Comparison of ENCODE assay signal across 22 cellular contexts in genomic region chr2:15920696-15921095, GRCh38. TPM values are rescaled to one million over a fixed set of nuclear protein-coding genes. Genes with fewer than 3 reads are reported as not detected.
A peak's percentile ranks its signal among the peaks of the same experiment; 100 is the strongest.
DNase-seq lines count a peak whose midpoint lies in the region; ATAC-seq and TF ChIP-seq lines count a peak whose summit lies in the region.
"Had no signal": no experiment of that assay in that cellular context is flagged by ENCODE, and none has a peak within 500 bp of the region (broad histone marks: within the 10 kb centered on the region; RNA-seq: fewer than 3 reads in every experiment).

No MANE protein-coding gene starts in this region.

- H3K36me3 Mint-ChIP-seq in Caco-2 (ENCODE audit: insufficient read depth, unreplicated experiment) (no peaks in the 10 kb centered on the region), nephron progenitor cell (ENCODE audit: low read depth) (no peaks in the 10 kb centered on the region)

- TF ChIP-seq CTCF in Caco-2 (IDR thresholded peaks at IDR 0.05; ENCODE audit: insufficient read depth in 1 of 2, low read depth in 1 of 2, low read length in 1 of 2, severe bottlenecking in 1 of 2, unreplicated experiment in 1 of 2) (no peak), HEK293 (tag by site-specific recombination; IDR thresholded peaks at IDR 0.05) (no peak), epithelial cell of esophagus (IDR thresholded peaks at IDR 0.05; ENCODE audit: insufficient read depth, low read depth, low read length, missing control alignments) (no peak), nephron progenitor cell (IDR thresholded peaks at IDR 0.05) (no peak)

- POLR2A ChIA-PET in Caco-2 (lab: Charles Lee) (no interaction called here), HEK293 (lab: Yijun Ruan, JAX) (interaction anchor here (1.1 kb wide), 1 partner anchor 19 kb away, joined by 5 read pairs; the partner anchor contains the start of gene MYCN)

- DNase-seq in Caco-2 (no peak), epithelial cell of esophagus (ENCODE audit: low read depth) (peak; percentile 4), nephron progenitor cell (no peak), AG20443 (ENCODE audit: low spot score) (no peak), cerebellar nuclear complex (lab: John Stamatoyannopoulos, UW) (no peak)
- no peak for DNase-seq in activated effector memory CD4-positive, alpha-beta T cell treated with Interleukin-2 at 50 U/mL for 16 hours
- DNase-seq: DMS79, Karpas-422, MV-4-11, NCI-H2081, NCI-H2171, NCI-H524 treated with DMSO at 0.1 percent for 48 hours, Peyer's patch had no signal

- ATAC-seq in HG02763 (IDR thresholded peaks at IDR 0.05; ENCODE audit: unreplicated experiment), result no peak
- ATAC-seq: GM23338, HCT116 had no signal

- H3K4me1 ChIP-seq in Caco-2 (peaks cover 35% of the 10 kb centered on the region), HEK293 (ENCODE audit: control insufficient read depth, insufficient read depth, low read length) (peaks cover 4% of the 10 kb centered on the region; the same call in 1 of the 2 replicates)
- H3K4me1 ChIP-seq: Peyer's patch, SJSA1 had no signal

- H3K27ac Mint-ChIP-seq in Caco-2 (ENCODE audit: unreplicated experiment), result peak overlapping the region; percentile 33
- peak overlapping the region; percentile 81 for H3K27ac Mint-ChIP-seq in nephron progenitor cell
- H3K27ac Mint-ChIP-seq: GM23338 had no signal

- H3K4me1 Mint-ChIP-seq in Caco-2 (ENCODE audit: low read depth, unreplicated experiment) (peaks cover 31% of the 10 kb centered on the region), nephron progenitor cell (peaks cover 33% of the 10 kb centered on the region)

- H3K27me3 Mint-ChIP-seq in Caco-2 (ENCODE audit: insufficient read depth, unreplicated experiment), result no peaks in the 10 kb centered on the region
- peaks cover 6% of the 10 kb centered on the region for H3K27me3 Mint-ChIP-seq in nephron progenitor cell (ENCODE audit: low read depth, poor library complexity)

- H3K4me3 ChIP-seq in Caco-2 (ENCODE audit: low read depth, low read length), result no peak overlapping the region
- no peak overlapping the region for H3K4me3 ChIP-seq in HEK293 (ENCODE audit: low read depth, low read length)
- no peak overlapping the region for H3K4me3 ChIP-seq in epithelial cell of esophagus (ENCODE audit: low read length)
- H3K4me3 ChIP-seq: GM23338, Peyer's patch, SJSA1 had no signal

- CTCF ChIA-PET in Caco-2 (lab: Charles Lee), result no interaction called here
- CTCF ChIA-PET in HEK293 (lab: Yijun Ruan, JAX), result interaction anchor here (1.0 kb wide), 1 partner anchor 19 kb away, joined by 3 read pairs; no protein-coding TSS in a partner anchor

- H3K4me3 Mint-ChIP-seq in Caco-2 (ENCODE audit: unreplicated experiment) (no peak overlapping the region), nephron progenitor cell (no peak overlapping the region)
- H3K4me3 Mint-ChIP-seq: GM23338 had no signal

- intact Hi-C loops in Caco-2 (cut with micrococcal nuclease; ENCODE audit: unreplicated experiment), result no loop called here

- H3K27ac ChIP-seq in HEK293 (ENCODE audit: extremely low read depth, low read depth, low read length), result no peak overlapping the region
- H3K27ac ChIP-seq: C4-2B, Peyer's patch, SJSA1 had no signal

- no peaks in the 10 kb centered on the region for H3K27me3 ChIP-seq in Caco-2 (replicated peaks; ENCODE audit: control insufficient read depth, insufficient read depth, low read length)
- H3K27me3 ChIP-seq: Peyer's patch, SJSA1 had no signal

- no peaks in the 10 kb centered on the region for H3K36me3 ChIP-seq in Caco-2 (ENCODE audit: control insufficient read depth, insufficient read depth, low read length)
- no peaks in the 10 kb centered on the region for H3K36me3 ChIP-seq in HEK293 (ENCODE audit: control insufficient read depth in 2 of 2, insufficient read depth in 1 of 2, low read length in 2 of 2)
- H3K36me3 ChIP-seq: Peyer's patch, SJSA1 had no signal

- BruUV-seq in Caco-2 (replicated peaks; lab: Mats Ljungman, UMichigan), result no TSS peak

- H3K9me3 Mint-ChIP-seq in Caco-2 (ENCODE audit: unreplicated experiment), result no peaks in the 10 kb centered on the region
- no peaks in the 10 kb centered on the region for H3K9me3 Mint-ChIP-seq in nephron progenitor cell
- H3K9me3 Mint-ChIP-seq: GM23338 had no signal

- H3K9me3 ChIP-seq in Caco-2 (no peaks in the 10 kb centered on the region), HEK293 (ENCODE audit: control insufficient read depth, insufficient read depth, low read depth, low read length) (no peaks in the 10 kb centered on the region)
- H3K9me3 ChIP-seq: Peyer's patch, SJSA1 had no signal

TF ChIP-seq in HEK293, 187 proteins besides CTCF, POLR2A, EP300 and RAD21:
- TF ChIP-seq ZBTB17 (tag by site-specific recombination; IDR thresholded peaks at IDR 0.05) (0 out of 2 replicates have a peak, but pooled peaks have one; percentile 15), ZNF132 (tag by site-specific recombination; IDR thresholded peaks at IDR 0.05; ENCODE audit: borderline replicate concordance) (no peak)

RNA-seq across cellular contexts. Expression of gene MYCN, which starts 19.7 kb away (rescaled TPM):
- 46.6 and 54.4 TPM in 2 replicates for total RNA-seq in Caco-2 (2022)
- total RNA-seq: A172, G401, M059J had no signal
